ENCODE assay signal across 8 cellular contexts in genomic region chrX:134377537-134377936, GRCh38. TPM values are rescaled to one million over a fixed set of nuclear protein-coding genes. Genes with fewer than 3 reads are reported as not detected.
DNase-seq lines count a peak whose midpoint lies in the region; ATAC-seq, FAIRE-seq and TF ChIP-seq lines count a peak whose summit lies in the region.

No MANE protein-coding gene starts in this region.

- peak; percentile 49 for TF ChIP-seq CTCF in D721Med (IDR thresholded peaks at IDR 0.05; ENCODE audit: insufficient read depth, missing control alignments)

- intact Hi-C loops in activated CD4-positive, alpha-beta T cell treated with anti-CD3 and anti-CD28 coated beads, Interleukin-2, amount 10 ng/mL, durations not matched to agents 24 days and 14 days (cut with micrococcal nuclease): no loop called here

- no peak for FAIRE-seq in D721Med (lab: Jason Lieb, UNC)

- no peaks in the 10 kb centered on the region for H3K4me1 Mint-ChIP-seq in activated CD4-positive, alpha-beta T cell treated with anti-CD3 and anti-CD28 coated beads, Interleukin-2, amount 10 ng/mL, durations not matched to agents 24 days and 14 days

- no peak for DNase-seq in D721Med (ENCODE audit: insufficient read length, low spot score)
- peak; percentile 43 for DNase-seq in MV-4-11 (lab: John Stamatoyannopoulos, UW)
- DNase-seq in activated CD4-positive, alpha-beta T cell treated with anti-CD3 and anti-CD28 coated beads, Interleukin-2, amount 10 ng/mL, durations not matched to agents 24 days and 14 days: peak; percentile 68
- DNase-seq in left kidney (ENCODE audit: low read depth, low spot score): peak; percentile 53
- no peak for DNase-seq in stimulated activated naive CD4-positive, alpha-beta T cell treated with Interleukin-2 at 50 U/mL for 16 hours (lab: John Stamatoyannopoulos, UW)
- DNase-seq in HPDE6-E6E7 (ENCODE audit: extremely low spot score): no peak

- no peak overlapping the region for H3K4me3 Mint-ChIP-seq in activated CD4-positive, alpha-beta T cell treated with anti-CD3 and anti-CD28 coated beads, Interleukin-2, amount 10 ng/mL, durations not matched to agents 24 days and 14 days

- no peak overlapping the region for H3K27ac Mint-ChIP-seq in activated CD4-positive, alpha-beta T cell treated with anti-CD3 and anti-CD28 coated beads, Interleukin-2, amount 10 ng/mL, durations not matched to agents 24 days and 14 days

- peaks cover 30% of the 10 kb centered on the region for H3K36me3 Mint-ChIP-seq in activated CD4-positive, alpha-beta T cell treated with anti-CD3 and anti-CD28 coated beads, Interleukin-2, amount 10 ng/mL, durations not matched to agents 24 days and 14 days (ENCODE audit: low read depth)

- H3K27me3 Mint-ChIP-seq in activated CD4-positive, alpha-beta T cell treated with anti-CD3 and anti-CD28 coated beads, Interleukin-2, amount 10 ng/mL, durations not matched to agents 24 days and 14 days: no peaks in the 10 kb centered on the region

- ATAC-seq in GM21515 (IDR thresholded peaks at IDR 0.05; ENCODE audit: unreplicated experiment) (peak; percentile 25), HG02938 (IDR thresholded peaks at IDR 0.05; ENCODE audit: unreplicated experiment) (no peak)

- H3K9me3 Mint-ChIP-seq in activated CD4-positive, alpha-beta T cell treated with anti-CD3 and anti-CD28 coated beads, Interleukin-2, amount 10 ng/mL, durations not matched to agents 24 days and 14 days: no peaks in the 10 kb centered on the region

RNA-seq across cellular contexts. Expression of gene PHF6, which starts 4.4 kb away (rescaled TPM):
- 93.6 and 95.9 TPM in 2 replicates for total RNA-seq in activated CD4-positive, alpha-beta T cell treated with anti-CD3 and anti-CD28 coated beads, Interleukin-2, amount 10 ng/mL, durations not matched to agents 24 days and 14 days

Comparison
In these comparisons a context has a peak if more than half of its experiments do, and no peak if none do; other contexts are left out.
1. DNase-seq: peak in MV-4-11 (single experiment), activated CD4-positive, alpha-beta T cell treated with anti-CD3 and anti-CD28 coated beads, Interleukin-2, amount 10 ng/mL, durations not matched to agents 24 days and 14 days (single experiment) and left kidney (single experiment); none in D721Med (single experiment), stimulated activated naive CD4-positive, alpha-beta T cell treated with Interleukin-2 at 50 U/mL for 16 hours (single experiment) and HPDE6-E6E7 (single experiment).